Comparison of ENCODE assay signal across 23 cellular contexts in genomic region chr1:177686929-177687328, GRCh38.
"Had no signal": no experiment of that assay in that cellular context is flagged by ENCODE, and none has a peak within 500 bp of the region (broad histone marks: within the 10 kb centered on the region; RNA-seq: fewer than 3 reads in every experiment).

No MANE protein-coding gene starts in this region.

- H3K4me3 ChIP-seq: gastrocnemius medialis, lung, pancreas, right lobe of liver, suprapubic skin, transverse colon, upper lobe of right lung, uterus had no signal

- ATAC-seq: esophagus mucosa; gastrocnemius medialis; left lobe of liver; natural killer cell; right lobe of liver; stimulated activated naive CD8-positive, alpha-beta T cell treated with anti-CD3 and anti-CD28 coated beads, Interleukin-15, amount 100 ng/mL, for 72 hours; upper lobe of right lung had no signal

- H3K4me1 ChIP-seq: gastrocnemius medialis, pancreas, right lobe of liver, suprapubic skin, transverse colon, upper lobe of right lung, uterus had no signal

- H3K36me3 ChIP-seq: gastrocnemius medialis, neutrophil, pancreas, right lobe of liver, suprapubic skin, transverse colon, upper lobe of right lung, uterus had no signal

- H3K27ac ChIP-seq: gastrocnemius medialis, neutrophil, pancreas, right lobe of liver, suprapubic skin, transverse colon, upper lobe of right lung, uterus had no signal

- DNase-seq: cortex of kidney; effector CD4-positive, alpha-beta T cell; foreskin fibroblast; gastrocnemius medialis; head of caudate nucleus; kidney; natural killer cell; pancreas; right lobe of liver; small intestine; stimulated activated CD4-positive, alpha-beta T cell treated with anti-CD3 and anti-CD28 coated beads, Interleukin-1b, Interleukin-23, amount 100 ng/mL, for 48 hours; stimulated activated CD4-positive, alpha-beta T cell treated with anti-CD3 and anti-CD28 coated beads, Interleukin-4, amount 100 ng/mL, for 1 hour; stimulated activated CD8-positive, alpha-beta memory T cell treated with anti-CD3 and anti-CD28 coated beads, Interleukin-4, amount 100 ng/mL, for 48 hours; stimulated activated naive CD4-positive, alpha-beta T cell; stimulated activated naive CD8-positive, alpha-beta T cell treated with anti-CD3 and anti-CD28 coated beads, Interleukin-15, amount 100 ng/mL, for 72 hours; transverse colon; upper lobe of right lung; uterus had no signal

- H3K27me3 ChIP-seq: gastrocnemius medialis, neutrophil, pancreas, right lobe of liver, suprapubic skin, transverse colon, upper lobe of right lung, uterus had no signal

- H3K9me3 ChIP-seq: gastrocnemius medialis, neutrophil, pancreas, right lobe of liver, suprapubic skin, transverse colon, upper lobe of right lung, uterus had no signal
